9 cellular contexts compared by ENCODE assay signal in genomic region chr4:7073526-7074390, GRCh38. TPM values are rescaled to one million over a fixed set of nuclear protein-coding genes. Genes with fewer than 3 reads are reported as not detected.
DNase-seq lines count a peak whose midpoint lies in the region; ATAC-seq and TF ChIP-seq lines count a peak whose summit lies in the region.
"Had no signal": no experiment of that assay in that cellular context is flagged by ENCODE, and none has a peak within 500 bp of the region (broad histone marks: within the 10 kb centered on the region; RNA-seq: fewer than 3 reads in every experiment).

No MANE protein-coding gene starts in this region.

- intact Hi-C loops in right lobe of liver (cut with DNase I), result loop anchor here (10.0 kb wide), 2 partner anchors 169 to 349 kb away; partner anchors contain the start of gene TBC1D14 (in 1 of the 2)

- TF ChIP-seq CTCF in WTC11 (IDR thresholded peaks at IDR 0.05) (no peak), right lobe of liver (IDR thresholded peaks at IDR 0.05) (no peak)

- peaks cover 8% of the 10 kb centered on the region for H3K4me1 Mint-ChIP-seq in WTC11

- WGBS in right lobe of liver (ENCODE audit: insufficient coverage, low coverage, low lambda C conversion rate, missing lambda C conversion rate), result 62% methylated on average over 9 of the region's 18 CpGs

- TF ChIP-seq POLR2A in right lobe of liver (IDR thresholded peaks at IDR 0.05), result no peak

- no peak overlapping the region for H3K4me3 Mint-ChIP-seq in WTC11
- H3K4me3 Mint-ChIP-seq: T-helper 1 cell treated with Interleukin-12 subunit alpha and Interleukin-12 subunit beta and Interleukin-4 antibody, amounts not matched to agents 30 μg/mL and 1 μg/mL, for 36 hours had no signal

- peaks cover 39% of the 10 kb centered on the region for H3K27me3 Mint-ChIP-seq in WTC11 (ENCODE audit: low read depth)

- no peaks in the 10 kb centered on the region for H3K9me3 Mint-ChIP-seq in WTC11
- H3K9me3 Mint-ChIP-seq: T-helper 1 cell treated with Interleukin-12 subunit alpha and Interleukin-12 subunit beta and Interleukin-4 antibody, amounts not matched to agents 30 μg/mL and 1 μg/mL, for 36 hours had no signal

- H3K27ac Mint-ChIP-seq in WTC11, result no peak overlapping the region
- H3K27ac Mint-ChIP-seq: T-helper 1 cell treated with Interleukin-12 subunit alpha and Interleukin-12 subunit beta and Interleukin-4 antibody, amounts not matched to agents 30 μg/mL and 1 μg/mL, for 36 hours had no signal

- CTCF ChIA-PET in WTC11 (lab: Charles Lee), result interaction anchor here (0.6 to 1.1 kb wide), 3 partner anchors 8 to 112 kb away, joined by 3 to 6 read pairs (median 4); a partner anchor contains a TSS

- no peaks in the 10 kb centered on the region for H3K27me3 ChIP-seq in right lobe of liver

- DNase-seq in activated CD4-positive, alpha-beta T cell treated with anti-CD3 and anti-CD28 coated beads for 48 hours, result peak; percentile 27
- DNase-seq in activated CD4-positive, alpha-beta T cell treated with anti-CD3 and anti-CD28 coated beads, Interleukin-2, amount 50 U/mL, for 1 hour, result no peak
- DNase-seq in NCI-H1694 treated with DMSO at 0.1 percent for 48 hours (lab: John Stamatoyannopoulos, UW) (peak; percentile 47), WTC11 (ENCODE audit: low spot score) (peak; percentile 52), right lobe of liver (no peak), medulla oblongata (ENCODE audit: extremely low spot score) (no peak)
- no peak for DNase-seq in stimulated activated naive CD8-positive, alpha-beta T cell treated with anti-CD3 and anti-CD28 coated beads, Interleukin-15, Interleukin-2, amounts not matched to agents 100 U/mL and 50 U/mL, for 24 hours

- H3K36me3 ChIP-seq in right lobe of liver, result no peaks in the 10 kb centered on the region

- peaks cover 0 to 7% (median 2%) of the 10 kb centered on the region in 4 donors for H3K4me1 ChIP-seq in right lobe of liver

- H3K36me3 Mint-ChIP-seq in WTC11, result no peaks in the 10 kb centered on the region

- H3K4me3 ChIP-seq in right lobe of liver, result no peak overlapping the region

- POLR2A ChIA-PET in WTC11 (lab: Charles Lee), result no interaction called here

- H3K9me3 ChIP-seq in right lobe of liver, result no peaks in the 10 kb centered on the region

- no peak overlapping the region for H3K27ac ChIP-seq in right lobe of liver

- ATAC-seq in WTC11 (peak; percentile 49), right lobe of liver (peak; percentile 69 to 75 (median 72)), GM19328 (IDR thresholded peaks at IDR 0.05; ENCODE audit: unreplicated experiment) (no peak)
- no peak for ATAC-seq in stimulated activated naive CD8-positive, alpha-beta T cell treated with anti-CD3 and anti-CD28 coated beads, Interleukin-15, Interleukin-2, amounts not matched to agents 100 U/mL and 50 U/mL, for 24 hours

TF ChIP-seq in WTC11, 78 proteins besides CTCF, POLR2A, EP300 and RAD21 (continues in another document):
- TF ChIP-seq TEAD1 (CRISPR knock-in tag; IDR thresholded peaks at IDR 0.05) (no peak), PREB (CRISPR knock-in tag; IDR thresholded peaks at IDR 0.05; ENCODE audit: borderline replicate concordance) (no peak), ZNF263 (CRISPR knock-in tag; IDR thresholded peaks at IDR 0.05; ENCODE audit: low read depth) (no peak), ATF1 (CRISPR knock-in tag; IDR thresholded peaks at IDR 0.05) (no peak), USF2 (CRISPR knock-in tag; IDR thresholded peaks at IDR 0.05) (peak; percentile 97), JAZF1 (CRISPR knock-in tag; IDR thresholded peaks at IDR 0.05) (no peak), ETV6 (CRISPR knock-in tag; IDR thresholded peaks at IDR 0.05) (no peak), CDX4 (CRISPR knock-in tag; IDR thresholded peaks at IDR 0.05; ENCODE audit: borderline replicate concordance) (no peak), JUN (CRISPR knock-in tag; IDR thresholded peaks at IDR 0.05) (no peak), HMGA2 (CRISPR knock-in tag; IDR thresholded peaks at IDR 0.05) (no peak), TCF7 (CRISPR knock-in tag; IDR thresholded peaks at IDR 0.05; ENCODE audit: low read depth) (no peak), NFYB (CRISPR knock-in tag; conservative IDR thresholded peaks at IDR 0.05; ENCODE audit: low read depth) (peak; percentile 71), PRRX2 (CRISPR knock-in tag; IDR thresholded peaks at IDR 0.05) (no peak), ZNF138 (CRISPR knock-in tag; conservative IDR thresholded peaks at IDR 0.05) (no peak)
- TF ChIP-seq, protein P1, sequence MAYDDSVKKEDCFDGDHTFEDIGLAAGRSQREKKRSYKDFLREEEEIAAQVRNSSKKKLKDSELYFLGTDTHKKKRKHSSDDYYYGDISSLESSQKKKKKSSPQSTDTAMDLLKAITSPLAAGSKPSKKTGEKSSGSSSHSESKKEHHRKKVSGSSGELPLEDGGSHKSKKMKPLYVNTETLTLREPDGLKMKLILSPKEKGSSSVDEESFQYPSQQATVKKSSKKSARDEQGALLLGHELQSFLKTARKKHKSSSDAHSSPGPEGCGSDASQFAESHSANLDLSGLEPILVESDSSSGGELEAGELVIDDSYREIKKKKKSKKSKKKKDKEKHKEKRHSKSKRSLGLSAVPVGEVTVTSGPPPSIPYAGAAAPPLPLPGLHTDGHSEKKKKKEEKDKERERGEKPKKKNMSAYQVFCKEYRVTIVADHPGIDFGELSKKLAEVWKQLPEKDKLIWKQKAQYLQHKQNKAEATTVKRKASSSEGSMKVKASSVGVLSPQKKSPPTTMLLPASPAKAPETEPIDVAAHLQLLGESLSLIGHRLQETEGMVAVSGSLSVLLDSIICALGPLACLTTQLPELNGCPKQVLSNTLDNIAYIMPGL (CRISPR knock-in tag; IDR thresholded peaks at IDR 0.05), result no peak
- TF ChIP-seq, protein P2, sequence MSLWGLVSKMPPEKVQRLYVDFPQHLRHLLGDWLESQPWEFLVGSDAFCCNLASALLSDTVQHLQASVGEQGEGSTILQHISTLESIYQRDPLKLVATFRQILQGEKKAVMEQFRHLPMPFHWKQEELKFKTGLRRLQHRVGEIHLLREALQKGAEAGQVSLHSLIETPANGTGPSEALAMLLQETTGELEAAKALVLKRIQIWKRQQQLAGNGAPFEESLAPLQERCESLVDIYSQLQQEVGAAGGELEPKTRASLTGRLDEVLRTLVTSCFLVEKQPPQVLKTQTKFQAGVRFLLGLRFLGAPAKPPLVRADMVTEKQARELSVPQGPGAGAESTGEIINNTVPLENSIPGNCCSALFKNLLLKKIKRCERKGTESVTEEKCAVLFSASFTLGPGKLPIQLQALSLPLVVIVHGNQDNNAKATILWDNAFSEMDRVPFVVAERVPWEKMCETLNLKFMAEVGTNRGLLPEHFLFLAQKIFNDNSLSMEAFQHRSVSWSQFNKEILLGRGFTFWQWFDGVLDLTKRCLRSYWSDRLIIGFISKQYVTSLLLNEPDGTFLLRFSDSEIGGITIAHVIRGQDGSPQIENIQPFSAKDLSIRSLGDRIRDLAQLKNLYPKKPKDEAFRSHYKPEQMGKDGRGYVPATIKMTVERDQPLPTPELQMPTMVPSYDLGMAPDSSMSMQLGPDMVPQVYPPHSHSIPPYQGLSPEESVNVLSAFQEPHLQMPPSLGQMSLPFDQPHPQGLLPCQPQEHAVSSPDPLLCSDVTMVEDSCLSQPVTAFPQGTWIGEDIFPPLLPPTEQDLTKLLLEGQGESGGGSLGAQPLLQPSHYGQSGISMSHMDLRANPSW (CRISPR knock-in tag; conservative IDR thresholded peaks at IDR 0.05; ENCODE audit: low read depth), result no peak
- TF ChIP-seq, protein P3, sequence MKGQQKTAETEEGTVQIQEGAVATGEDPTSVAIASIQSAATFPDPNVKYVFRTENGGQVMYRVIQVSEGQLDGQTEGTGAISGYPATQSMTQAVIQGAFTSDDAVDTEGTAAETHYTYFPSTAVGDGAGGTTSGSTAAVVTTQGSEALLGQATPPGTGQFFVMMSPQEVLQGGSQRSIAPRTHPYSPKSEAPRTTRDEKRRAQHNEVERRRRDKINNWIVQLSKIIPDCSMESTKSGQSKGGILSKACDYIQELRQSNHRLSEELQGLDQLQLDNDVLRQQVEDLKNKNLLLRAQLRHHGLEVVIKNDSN (CRISPR knock-in tag; IDR thresholded peaks at IDR 0.05), result peak; percentile 97

RNA-seq across cellular contexts. Expression of gene GRPEL1, which starts 5.9 kb away (rescaled TPM):
- total RNA-seq in WTC11 (2021) (45.9 to 50.1 TPM (median 50.0 TPM) in 3 replicates), right lobe of liver (10 to 100 TPM; 30.0 to 49.2 (median 45.3) TPM)

RNA-seq across cellular contexts. Expression of gene TADA2B, which starts 30.6 kb away (rescaled TPM):
- total RNA-seq in WTC11 (2021) (12.2 to 14.3 TPM (median 13.1 TPM) in 3 replicates), right lobe of liver (10 to 100 TPM; 12.1 to 16.3 (median 14.0) TPM)

Comparison
In these comparisons a context has a peak if more than half of its experiments do, and no peak if none do; other contexts are left out.
1. DNase-seq: peak in activated CD4-positive, alpha-beta T cell treated with anti-CD3 and anti-CD28 coated beads for 48 hours (single experiment), NCI-H1694 treated with DMSO at 0.1 percent for 48 hours (single experiment) and WTC11 (single experiment); none in activated CD4-positive, alpha-beta T cell treated with anti-CD3 and anti-CD28 coated beads, Interleukin-2, amount 50 U/mL, for 1 hour (single experiment), right lobe of liver (0 of 3), stimulated activated naive CD8-positive, alpha-beta T cell treated with anti-CD3 and anti-CD28 coated beads, Interleukin-15, Interleukin-2, amounts not matched to agents 100 U/mL and 50 U/mL, for 24 hours (single experiment) and medulla oblongata (single experiment).
2. ATAC-seq: peak in WTC11 (single experiment) and right lobe of liver (4 of 4); none in stimulated activated naive CD8-positive, alpha-beta T cell treated with anti-CD3 and anti-CD28 coated beads, Interleukin-15, Interleukin-2, amounts not matched to agents 100 U/mL and 50 U/mL, for 24 hours (single experiment) and GM19328 (single experiment).